ENCODE assay signal across 26 cellular contexts in the genomic region with DNA sequence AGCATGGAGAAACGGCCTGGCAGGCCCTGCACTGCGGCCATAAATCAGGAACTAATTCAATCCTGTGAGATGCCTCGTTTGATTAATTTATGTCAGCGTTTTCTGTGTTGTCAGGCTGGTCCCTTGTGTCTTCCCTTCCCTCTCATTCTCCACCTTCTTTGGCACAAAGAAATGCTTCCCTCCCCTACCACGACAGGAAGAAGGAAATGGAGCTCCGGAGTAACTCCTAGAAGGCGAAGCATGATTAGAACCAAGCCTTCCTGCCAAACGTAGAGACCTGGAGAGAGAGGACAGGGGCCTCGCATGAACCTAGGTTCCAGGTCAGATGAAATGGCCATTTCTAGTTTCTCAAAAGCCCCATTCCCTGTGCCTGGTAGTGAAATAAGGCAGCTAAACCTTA.
"Had no signal": no experiment of that assay in that cellular context is flagged by ENCODE, and none has a peak within 500 bp of the region (broad histone marks: within the 10 kb centered on the region; RNA-seq: fewer than 3 reads in every experiment).

No MANE protein-coding gene starts in this region.

- DNase-seq: naive thymus-derived CD4-positive, alpha-beta T cell; natural killer cell; nucleus accumbens; pancreas; retina; sigmoid colon; small intestine; stimulated activated CD4-positive, alpha-beta T cell treated with anti-CD3 and anti-CD28 coated beads, Interleukin-15, amount 100 ng/mL, for 24 hours; stimulated activated CD4-positive, alpha-beta T cell treated with anti-CD3 and anti-CD28 coated beads, Interleukin-2, amount 100 ng/mL, for 24 hours; stimulated activated CD4-positive, alpha-beta T cell treated with anti-CD3 and anti-CD28 coated beads, Interleukin-2, amount 100 ng/mL, for 48 hours; stimulated activated CD4-positive, alpha-beta T cell treated with anti-CD3 and anti-CD28 coated beads, Interleukin-4, amount 100 ng/mL, for 24 hours; stimulated activated naive B cell treated with anti-CD40 and anti-IgM and Interleukin-4, amounts not matched to agents 10 μg/mL and 1 μg/mL and 100 μg/mL, for 72 hours; stimulated activated naive CD4-positive, alpha-beta T cell treated with Interleukin-2 at 50 U/mL for 16 hours; stomach; thyroid gland; upper lobe of right lung; uterus had no signal

- H3K4me3 Mint-ChIP-seq: naive thymus-derived CD4-positive, alpha-beta T cell; natural killer cell; nephron; neural progenitor cell; stimulated activated effector memory CD8-positive, alpha-beta T cell treated with anti-CD3 and anti-CD28 coated beads, Interleukin-12 subunit alpha, Interleukin-12 subunit beta, amount 100 ng/mL, for 72 hours; stimulated activated naive B cell treated with anti-CD40 and anti-IgM and Interleukin-4, amounts not matched to agents 10 μg/mL and 1 μg/mL and 100 μg/mL, for 72 hours; stimulated activated naive CD8-positive, alpha-beta T cell treated with anti-CD3 and anti-CD28 coated beads, Interleukin-15, Interleukin-2, amounts not matched to agents 100 ng/mL and 50 ng/mL, for 24 hours; type B pancreatic cell had no signal

- H3K27ac Mint-ChIP-seq: naive thymus-derived CD4-positive, alpha-beta T cell; natural killer cell; neural progenitor cell; stimulated activated effector memory CD8-positive, alpha-beta T cell treated with anti-CD3 and anti-CD28 coated beads, Interleukin-12 subunit alpha, Interleukin-12 subunit beta, amount 100 ng/mL, for 72 hours; stimulated activated naive B cell treated with anti-CD40 and anti-IgM and Interleukin-4, amounts not matched to agents 10 μg/mL and 1 μg/mL and 100 μg/mL, for 72 hours; stimulated activated naive CD8-positive, alpha-beta T cell treated with anti-CD3 and anti-CD28 coated beads, Interleukin-15, Interleukin-2, amounts not matched to agents 100 ng/mL and 50 ng/mL, for 24 hours; type B pancreatic cell had no signal

- H3K4me2 ChIP-seq: neural progenitor cell had no signal

- H3K9me3 Mint-ChIP-seq: natural killer cell; nephron; neural progenitor cell; stimulated activated naive B cell treated with anti-CD40 and anti-IgM and Interleukin-4, amounts not matched to agents 10 μg/mL and 1 μg/mL and 100 μg/mL, for 72 hours; stimulated activated naive CD8-positive, alpha-beta T cell treated with anti-CD3 and anti-CD28 coated beads, Interleukin-15, Interleukin-2, amounts not matched to agents 100 ng/mL and 50 ng/mL, for 24 hours; type B pancreatic cell had no signal

- H3K27me3 Mint-ChIP-seq: stimulated activated naive B cell treated with anti-CD40 and anti-IgM and Interleukin-4, amounts not matched to agents 10 μg/mL and 1 μg/mL and 100 μg/mL, for 72 hours had no signal

- H3K4me1 ChIP-seq: neural progenitor cell, pancreas, prostate gland, sigmoid colon, stomach, thyroid gland, upper lobe of right lung, uterus had no signal

- H2AFZ ChIP-seq: neural progenitor cell had no signal

- ATAC-seq: naive thymus-derived CD4-positive, alpha-beta T cell; natural killer cell; pancreas; stimulated activated effector memory CD8-positive, alpha-beta T cell treated with anti-CD3 and anti-CD28 coated beads, Interleukin-12 subunit alpha, Interleukin-12 subunit beta, amount 100 ng/mL, for 72 hours; stimulated activated naive B cell treated with anti-CD40 and anti-IgM and Interleukin-4, amounts not matched to agents 10 μg/mL and 1 μg/mL and 100 μg/mL, for 72 hours; upper lobe of right lung had no signal

- H3K27ac ChIP-seq: neural progenitor cell, neutrophil, pancreas, prostate gland, sigmoid colon, stomach, thoracic aorta, thyroid gland, tibial nerve, upper lobe of right lung, uterus had no signal

- H3K9me3 ChIP-seq: neutrophil, pancreas, prostate gland, sigmoid colon, stomach, thoracic aorta, thyroid gland, tibial nerve, upper lobe of right lung, uterus had no signal

- H3K36me3 ChIP-seq: neural progenitor cell, neutrophil, pancreas, prostate gland, sigmoid colon, stomach, thoracic aorta, thyroid gland, tibial nerve, upper lobe of right lung, uterus had no signal

- H3K4me3 ChIP-seq: neural progenitor cell, pancreas, prostate gland, sigmoid colon, stomach, thoracic aorta, thyroid gland, tibial nerve, upper lobe of right lung, uterus had no signal

- H3K27me3 ChIP-seq: neural progenitor cell, neutrophil, pancreas, sigmoid colon, thyroid gland, tibial nerve, upper lobe of right lung, uterus had no signal

- H3K9ac ChIP-seq: neural progenitor cell had no signal

- H3K36me3 Mint-ChIP-seq: naive thymus-derived CD4-positive, alpha-beta T cell; natural killer cell; neural progenitor cell; stimulated activated effector memory CD8-positive, alpha-beta T cell treated with anti-CD3 and anti-CD28 coated beads, Interleukin-12 subunit alpha, Interleukin-12 subunit beta, amount 100 ng/mL, for 72 hours; stimulated activated naive B cell treated with anti-CD40 and anti-IgM and Interleukin-4, amounts not matched to agents 10 μg/mL and 1 μg/mL and 100 μg/mL, for 72 hours; type B pancreatic cell had no signal

- H3K4me1 Mint-ChIP-seq: natural killer cell; neural progenitor cell; stimulated activated effector memory CD8-positive, alpha-beta T cell treated with anti-CD3 and anti-CD28 coated beads, Interleukin-12 subunit alpha, Interleukin-12 subunit beta, amount 100 ng/mL, for 72 hours; stimulated activated naive B cell treated with anti-CD40 and anti-IgM and Interleukin-4, amounts not matched to agents 10 μg/mL and 1 μg/mL and 100 μg/mL, for 72 hours had no signal
